Comparison of ENCODE assay signal across 15 cellular contexts in genomic region chr2:160322320-160322719, GRCh38.
A peak's percentile ranks its signal among the peaks of the same experiment; 100 is the strongest.
DNase-seq lines count a peak whose midpoint lies in the region; ATAC-seq, FAIRE-seq and TF ChIP-seq lines count a peak whose summit lies in the region.
"Had no signal": no experiment of that assay in that cellular context is flagged by ENCODE, and none has a peak within 500 bp of the region (broad histone marks: within the 10 kb centered on the region; RNA-seq: fewer than 3 reads in every experiment).

No MANE protein-coding gene starts in this region.

- H3K27ac Mint-ChIP-seq in activated naive CD4-positive, alpha-beta T cell treated with anti-CD3 and anti-CD28 coated beads, Interleukin-2, amount 50 U/mL, for 72 hours = peak overlapping the region; percentile 79 to 90

- peak; percentile 66 for FAIRE-seq in GM18507 (lab: Jason Lieb, UNC)

- no peaks in the 10 kb centered on the region for H3K36me3 ChIP-seq in GM06990 (ENCODE audit: control insufficient read depth, insufficient read depth, low read length)
- H3K36me3 ChIP-seq: prostate gland, suprapubic skin had no signal

- peak; percentile 43 for ATAC-seq in HG02884 (IDR thresholded peaks at IDR 0.05; ENCODE audit: unreplicated experiment)
- peak; percentile 83 to 86 for ATAC-seq in activated naive CD4-positive, alpha-beta T cell treated with anti-CD3 and anti-CD28 coated beads, Interleukin-2, amount 50 U/mL, for 72 hours
- ATAC-seq in HG02840 (IDR thresholded peaks at IDR 0.05; ENCODE audit: low FRiP score, unreplicated experiment) = no peak
- ATAC-seq: left lung had no signal

- peaks cover 1% of the 10 kb centered on the region for H3K27me3 ChIP-seq in GM06990 (replicated peaks; ENCODE audit: control insufficient read depth, insufficient read depth, low read length)
- H3K27me3 ChIP-seq: left lung, suprapubic skin had no signal

- DNase-seq in GM06990 (ENCODE audit: extremely low read depth, insufficient read length) = peak; percentile 5
- peak; percentile 0 for DNase-seq in GM18507 (ENCODE audit: extremely low spot score, insufficient read length, low read depth)
- DNase-seq in activated naive CD4-positive, alpha-beta T cell treated with anti-CD3 and anti-CD28 coated beads, Interleukin-2, amount 50 U/mL, for 72 hours (ENCODE audit: low spot score in 2 of 2) = no peak
- no peak for DNase-seq in NCI-H524 treated with DMSO at 0.1 percent for 48 hours (lab: John Stamatoyannopoulos, UW)
- DNase-seq in LoVo (ENCODE audit: low spot score) = no peak
- no peak for DNase-seq in GDM1 (lab: John Stamatoyannopoulos, UW)
- DNase-seq: activated effector memory CD4-positive, alpha-beta T cell treated with Interleukin-2 at 50 U/mL for 16 hours; left lung; NCI-H1048; NCI-H2171 treated with DMSO at 0.1 percent for 48 hours; stimulated activated CD4-positive, alpha-beta T cell treated with anti-CD3 and anti-CD28 coated beads, Interleukin-12 subunit alpha, Interleukin-12 subunit beta, amount 100 ng/mL, for 4 hours had no signal

- no peak overlapping the region for H3K4me3 ChIP-seq in GM06990 (replicated peaks; ENCODE audit: low read depth, low read length)
- H3K4me3 ChIP-seq: left lung, prostate gland, suprapubic skin had no signal

- H3K36me3 Mint-ChIP-seq in activated naive CD4-positive, alpha-beta T cell treated with anti-CD3 and anti-CD28 coated beads, Interleukin-2, amount 50 U/mL, for 72 hours = peaks cover 7 to 11% of the 10 kb centered on the region in 2 donors

- TF ChIP-seq CTCF in GM06990 (IDR thresholded peaks at IDR 0.05; ENCODE audit: insufficient read depth, low read length, poor library complexity, severe bottlenecking) = no peak

- peaks cover 0 to 9% of the 10 kb centered on the region in 2 donors for H3K9me3 Mint-ChIP-seq in activated naive CD4-positive, alpha-beta T cell treated with anti-CD3 and anti-CD28 coated beads, Interleukin-2, amount 50 U/mL, for 72 hours

Comparison
In these comparisons a context has a peak if more than half of its experiments do, and no peak if none do; other contexts are left out.
1. DNase-seq: peak in GM06990 (single experiment) and GM18507 (single experiment); none in activated naive CD4-positive, alpha-beta T cell treated with anti-CD3 and anti-CD28 coated beads, Interleukin-2, amount 50 U/mL, for 72 hours (0 of 2), NCI-H524 treated with DMSO at 0.1 percent for 48 hours (single experiment), LoVo (single experiment) and GDM1 (single experiment).